Comparison of ENCODE assay signal across 12 cellular contexts in the genomic region with DNA sequence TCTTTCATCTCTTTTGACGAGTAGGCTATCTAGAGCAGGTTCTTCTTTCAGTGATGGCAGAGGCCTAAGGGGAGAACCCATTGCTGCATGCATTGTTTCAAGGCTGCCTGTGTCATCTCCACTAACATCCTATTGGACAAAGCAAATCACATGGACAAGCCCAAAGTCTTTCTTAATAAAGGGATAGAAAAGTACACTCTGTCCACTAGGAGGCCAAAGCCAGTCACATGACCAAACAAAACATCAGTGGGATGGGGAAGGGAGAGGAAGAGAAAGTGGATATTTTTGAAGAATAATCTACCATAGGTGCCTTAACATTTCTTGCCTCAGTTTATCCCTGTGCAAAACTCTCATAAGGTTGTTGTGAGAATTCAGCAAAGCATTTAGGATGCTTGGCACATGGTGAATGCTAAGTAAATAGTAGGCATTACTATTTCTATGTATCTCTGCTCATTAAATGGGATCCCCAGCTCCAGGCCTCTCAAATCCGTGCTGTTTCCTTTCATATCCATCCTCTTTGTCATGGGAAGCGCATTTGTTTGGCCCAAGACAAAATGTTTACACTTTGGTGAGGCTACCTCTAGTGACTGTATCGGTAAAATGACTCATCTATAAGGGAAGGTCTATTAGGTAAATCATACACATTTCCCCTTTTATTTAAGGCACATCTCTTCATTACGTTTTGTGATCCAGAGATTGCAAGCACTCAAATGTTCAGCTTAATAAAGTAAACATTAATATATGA. TPM values are rescaled to one million over a fixed set of nuclear protein-coding genes. Genes with fewer than 3 reads are reported as not detected.
DNase-seq lines count a peak whose midpoint lies in the region; ATAC-seq, FAIRE-seq and TF ChIP-seq lines count a peak whose summit lies in the region.
"Had no signal": no experiment of that assay in that cellular context is flagged by ENCODE, and none has a peak within 500 bp of the region (broad histone marks: within the 10 kb centered on the region; RNA-seq: fewer than 3 reads in every experiment).

No MANE protein-coding gene starts in this region.

- DNase-seq in RWPE2 (ENCODE audit: low spot score) (no peak), myocyte (ENCODE audit: low read depth) (peak; percentile 4), NCI-H1048 (lab: John Stamatoyannopoulos, UW) (no peak), D721Med (ENCODE audit: insufficient read length, low spot score) (no peak), NCI-H1417 treated with DMSO at 0.1 percent for 48 hours (lab: John Stamatoyannopoulos, UW) (no peak)
- DNase-seq in activated naive CD4-positive, alpha-beta T cell (lab: John Stamatoyannopoulos, UW) = no peak
- DNase-seq: colonic mucosa, DMS79 treated with DMSO at 0.1 percent for 48 hours, head of caudate nucleus, sigmoid colon had no signal

- no peaks in the 10 kb centered on the region for H3K4me1 ChIP-seq in RWPE2 (ENCODE audit: insufficient read depth, poor library complexity, severe bottlenecking)
- H3K4me1 ChIP-seq: colonic mucosa, sigmoid colon had no signal

- H3K27ac ChIP-seq in RWPE2 (ENCODE audit: poor library complexity, severe bottlenecking) = no peak overlapping the region
- H3K27ac ChIP-seq: colonic mucosa, sigmoid colon had no signal

- no peaks in the 10 kb centered on the region for H3K36me3 ChIP-seq in RWPE2 (ENCODE audit: low read depth)
- H3K36me3 ChIP-seq: colonic mucosa, sigmoid colon had no signal

- peak; percentile 69 for ATAC-seq in GM18517 (IDR thresholded peaks at IDR 0.05; ENCODE audit: unreplicated experiment)
- ATAC-seq in HG02973 (IDR thresholded peaks at IDR 0.05; ENCODE audit: unreplicated experiment) = peak; percentile 64
- 0 out of 3 replicates have a peak, but pooled peaks have one; percentile 42 for ATAC-seq in RWPE2 (ENCODE audit: low read depth)

- TF ChIP-seq CTCF in RWPE2 (IDR thresholded peaks at IDR 0.05; ENCODE audit: poor library complexity, severe bottlenecking) = no peak
- TF ChIP-seq CTCF in D721Med (IDR thresholded peaks at IDR 0.05; ENCODE audit: insufficient read depth, missing control alignments) = no peak

- H3K9me3 ChIP-seq in RWPE2 (ENCODE audit: severe bottlenecking) = no peaks in the 10 kb centered on the region
- H3K9me3 ChIP-seq: colonic mucosa, sigmoid colon had no signal

- no peak overlapping the region for H3K4me3 ChIP-seq in RWPE2 (ENCODE audit: severe bottlenecking)
- H3K4me3 ChIP-seq: colonic mucosa, sigmoid colon had no signal

- no peak for FAIRE-seq in D721Med (lab: Jason Lieb, UNC)

- no peaks in the 10 kb centered on the region for H3K27me3 ChIP-seq in RWPE2 (ENCODE audit: insufficient read depth, poor library complexity, severe bottlenecking)
- H3K27me3 ChIP-seq: colonic mucosa, sigmoid colon had no signal

RNA-seq across cellular contexts. Expression of gene CADPS2, which starts 16.7 kb away (rescaled TPM):
- 0.80 and 0.88 TPM in 2 replicates for total RNA-seq in myocyte
- polyA plus RNA-seq in myocyte (2012) = 0.16 TPM
